Comparison of ENCODE assay signal across 18 cellular contexts in the genomic region with DNA sequence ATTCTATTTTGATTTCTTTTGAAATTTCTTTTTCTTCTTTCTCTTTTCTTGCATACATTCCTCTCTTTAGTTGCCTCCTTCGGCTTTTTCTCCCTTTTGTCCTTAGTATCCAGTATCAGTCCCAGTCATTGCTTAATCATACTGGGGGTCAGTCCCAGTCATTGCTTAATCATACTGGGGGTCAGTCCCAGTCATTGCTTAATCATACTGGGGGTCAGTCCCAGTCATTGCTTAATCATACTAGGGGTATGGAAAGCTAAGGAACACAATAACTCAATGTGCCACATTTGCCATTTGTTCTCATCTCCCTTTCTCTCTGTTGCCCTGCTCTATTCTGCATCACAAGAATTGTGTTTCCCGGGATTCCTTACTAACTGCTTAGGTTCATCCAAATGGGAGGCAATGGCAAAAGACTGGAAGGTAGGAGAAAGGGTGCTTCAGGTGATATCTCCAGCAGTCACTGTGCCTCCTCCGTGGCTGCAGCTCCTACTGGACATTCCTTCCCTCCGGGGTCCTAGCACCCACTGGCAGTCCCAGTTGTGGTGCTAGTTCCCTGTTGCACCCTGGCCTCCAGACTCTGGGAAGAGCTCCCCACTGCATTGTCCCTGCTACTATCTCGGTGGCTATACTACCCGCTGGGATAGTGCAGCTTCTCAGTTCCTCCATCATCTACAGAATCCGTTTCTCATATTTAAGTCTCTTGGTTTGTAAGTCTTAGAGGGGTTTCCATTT. TPM values are rescaled to one million over a fixed set of nuclear protein-coding genes. Genes with fewer than 3 reads are reported as not detected.
DNase-seq lines count a peak whose midpoint lies in the region; TF ChIP-seq lines count a peak whose summit lies in the region.
"Had no signal": no experiment of that assay in that cellular context is flagged by ENCODE, and none has a peak within 500 bp of the region (broad histone marks: within the 10 kb centered on the region; RNA-seq: fewer than 3 reads in every experiment).

No MANE protein-coding gene starts in this region.

- TF ChIP-seq CTCF in RWPE1 (conservative IDR thresholded peaks at IDR 0.05; ENCODE audit: low read depth): no peak
- no peak for TF ChIP-seq CTCF in fibroblast of mammary gland (conservative IDR thresholded peaks at IDR 0.05; ENCODE audit: control insufficient read depth, insufficient read depth, low read depth, low read length)

- DNase-seq in GM03348 (ENCODE audit: low spot score): peak; percentile 36
- peak; percentile 19 for DNase-seq in RWPE1 (ENCODE audit: low spot score)
- DNase-seq in fibroblast of mammary gland (ENCODE audit: low read depth): peak; percentile 88
- peak; percentile 60 for DNase-seq in posterior vena cava (ENCODE audit: low spot score)
- DNase-seq in activated CD4-positive, alpha-beta memory T cell treated with anti-CD3 and anti-CD28 coated beads, Interleukin-2, amount 10 ng/mL, durations not matched to agents 7 days and 5 days: no peak
- no peak for DNase-seq in stimulated activated CD4-positive, alpha-beta T cell treated with anti-CD3 and anti-CD28 coated beads, Interleukin-15, amount 100 ng/mL, for 24 hours
- DNase-seq in hypothalamus (lab: John Stamatoyannopoulos, UW): no peak
- DNase-seq in midbrain (lab: John Stamatoyannopoulos, UW): no peak
- DNase-seq: activated naive CD8-positive, alpha-beta T cell treated with anti-CD3 and anti-CD28 coated beads, Interleukin-2, amount 10 ng/mL, durations not matched to agents 7 days and 5 days; H9; NCI-H1105 treated with DMSO at 0.1 percent for 48 hours; NCI-H446; retina; stimulated activated naive CD8-positive, alpha-beta T cell treated with anti-CD3 and anti-CD28 coated beads, Interleukin-15, Interleukin-2, amounts not matched to agents 100 U/mL and 50 U/mL, for 24 hours; T-cell had no signal

- H3K4me3 ChIP-seq in fibroblast of mammary gland (ENCODE audit: control insufficient read depth, low read depth, low read length): no peak overlapping the region
- H3K4me3 ChIP-seq: gastrocnemius medialis had no signal

- peaks cover 13% of the 10 kb centered on the region for H3K27me3 Mint-ChIP-seq in activated CD4-positive, alpha-beta memory T cell treated with anti-CD3 and anti-CD28 coated beads, Interleukin-2, amount 10 ng/mL, durations not matched to agents 7 days and 5 days

- CTCF ChIA-PET in RWPE1 (lab: Yijun Ruan, JAX): interaction anchor here (0.6 to 1.0 kb wide), 3 partner anchors 12 to 280 kb away, joined by 3 to 5 read pairs (median 4); no protein-coding TSS in a partner anchor
- CTCF ChIA-PET in activated CD4-positive, alpha-beta memory T cell treated with anti-CD3 and anti-CD28 coated beads, Interleukin-2, amount 10 ng/mL, durations not matched to agents 7 days and 5 days (lab: Charles Lee): no interaction called here

- H3K27ac ChIP-seq in RWPE1: no peak overlapping the region
- H3K27ac ChIP-seq: gastrocnemius medialis had no signal

- no peak overlapping the region for H3K27ac Mint-ChIP-seq in activated CD4-positive, alpha-beta memory T cell treated with anti-CD3 and anti-CD28 coated beads, Interleukin-2, amount 10 ng/mL, durations not matched to agents 7 days and 5 days
- H3K27ac Mint-ChIP-seq: activated naive CD8-positive, alpha-beta T cell treated with anti-CD3 and anti-CD28 coated beads, Interleukin-2, amount 10 ng/mL, durations not matched to agents 7 days and 5 days; dendritic cell treated with granulocyte-macrophage colony-stimulating factor and Interleukin-4, amounts not matched to agents 40 ng/mL and 50 ng/mL, for 4 days; T-cell had no signal

- no peaks in the 10 kb centered on the region for H3K36me3 Mint-ChIP-seq in activated CD4-positive, alpha-beta memory T cell treated with anti-CD3 and anti-CD28 coated beads, Interleukin-2, amount 10 ng/mL, durations not matched to agents 7 days and 5 days (ENCODE audit: low read depth)
- H3K36me3 Mint-ChIP-seq: activated naive CD8-positive, alpha-beta T cell treated with anti-CD3 and anti-CD28 coated beads, Interleukin-2, amount 10 ng/mL, durations not matched to agents 7 days and 5 days; T-cell had no signal

- H3K9me3 Mint-ChIP-seq in activated CD4-positive, alpha-beta memory T cell treated with anti-CD3 and anti-CD28 coated beads, Interleukin-2, amount 10 ng/mL, durations not matched to agents 7 days and 5 days: no peaks in the 10 kb centered on the region
- H3K9me3 Mint-ChIP-seq: activated naive CD8-positive, alpha-beta T cell treated with anti-CD3 and anti-CD28 coated beads, Interleukin-2, amount 10 ng/mL, durations not matched to agents 7 days and 5 days; dendritic cell treated with granulocyte-macrophage colony-stimulating factor and Interleukin-4, amounts not matched to agents 40 ng/mL and 50 ng/mL, for 4 days; H9; T-cell had no signal

- POLR2A ChIA-PET in RWPE1 (lab: Yijun Ruan, JAX; ENCODE audit: low non-redundant PET): no interaction called here
- POLR2A ChIA-PET in activated CD4-positive, alpha-beta memory T cell treated with anti-CD3 and anti-CD28 coated beads, Interleukin-2, amount 10 ng/mL, durations not matched to agents 7 days and 5 days (lab: Charles Lee): no interaction called here

- intact Hi-C loops in posterior vena cava (cut with DNase I): no loop called here

- H3K4me3 Mint-ChIP-seq in activated CD4-positive, alpha-beta memory T cell treated with anti-CD3 and anti-CD28 coated beads, Interleukin-2, amount 10 ng/mL, durations not matched to agents 7 days and 5 days: no peak overlapping the region
- H3K4me3 Mint-ChIP-seq: activated naive CD8-positive, alpha-beta T cell treated with anti-CD3 and anti-CD28 coated beads, Interleukin-2, amount 10 ng/mL, durations not matched to agents 7 days and 5 days; dendritic cell treated with granulocyte-macrophage colony-stimulating factor and Interleukin-4, amounts not matched to agents 40 ng/mL and 50 ng/mL, for 4 days; H9; T-cell had no signal

- H3K4me1 Mint-ChIP-seq in activated CD4-positive, alpha-beta memory T cell treated with anti-CD3 and anti-CD28 coated beads, Interleukin-2, amount 10 ng/mL, durations not matched to agents 7 days and 5 days: no peaks in the 10 kb centered on the region
- H3K4me1 Mint-ChIP-seq: activated naive CD8-positive, alpha-beta T cell treated with anti-CD3 and anti-CD28 coated beads, Interleukin-2, amount 10 ng/mL, durations not matched to agents 7 days and 5 days; T-cell had no signal

RNA-seq across cellular contexts. Expression of gene LAMC1, which starts 32.6 kb away (rescaled TPM):
- 100 to 1,000 TPM; 230 to 254 TPM for total RNA-seq in posterior vena cava
- under 1 TPM in 1 of 2 experiments, not detected in 1; 0.53 TPM for total RNA-seq in activated CD4-positive, alpha-beta memory T cell treated with anti-CD3 and anti-CD28 coated beads, Interleukin-2, amount 10 ng/mL, durations not matched to agents 7 days and 5 days

RNA-seq across cellular contexts. Expression of gene SHCBP1L, which starts 37.6 kb away (rescaled TPM):
- not detected for total RNA-seq in posterior vena cava
- not detected for total RNA-seq in activated CD4-positive, alpha-beta memory T cell treated with anti-CD3 and anti-CD28 coated beads, Interleukin-2, amount 10 ng/mL, durations not matched to agents 7 days and 5 days
- total RNA-seq: activated naive CD8-positive, alpha-beta T cell treated with anti-CD3 and anti-CD28 coated beads, Interleukin-2, amount 10 ng/mL, durations not matched to agents 7 days and 5 days; gastrocnemius medialis; H9; HT-29; T-cell had no signal

Comparison
In these comparisons a context has a peak if more than half of its experiments do, and no peak if none do; other contexts are left out.
1. DNase-seq: peak in GM03348 (single experiment), RWPE1 (single experiment), fibroblast of mammary gland (single experiment) and posterior vena cava (single experiment); none in activated CD4-positive, alpha-beta memory T cell treated with anti-CD3 and anti-CD28 coated beads, Interleukin-2, amount 10 ng/mL, durations not matched to agents 7 days and 5 days (single experiment), stimulated activated CD4-positive, alpha-beta T cell treated with anti-CD3 and anti-CD28 coated beads, Interleukin-15, amount 100 ng/mL, for 24 hours (single experiment), hypothalamus (0 of 51) and midbrain (single experiment).
2. RNA of gene LAMC1, which starts 32.6 kb away (total RNA-seq): 230 to 254 TPM in posterior vena cava; 0.53 TPM in activated CD4-positive, alpha-beta memory T cell treated with anti-CD3 and anti-CD28 coated beads, Interleukin-2, amount 10 ng/mL, durations not matched to agents 7 days and 5 days; every median in the first group is over 100 times any median in the second.